Comparison of ENCODE assay signal across 8 cellular contexts in genomic region chr3:136142592-136142991, GRCh38. TPM values are rescaled to one million over a fixed set of nuclear protein-coding genes. Genes with fewer than 3 reads are reported as not detected.
DNase-seq lines count a peak whose midpoint lies in the region; ATAC-seq, FAIRE-seq and TF ChIP-seq lines count a peak whose summit lies in the region.

No MANE protein-coding gene starts in this region.

- intact Hi-C loops in endothelial cell of umbilical vein (cut with micrococcal nuclease), result loop anchor here (1.0 to 5.0 kb wide), 3 partner anchors 53 to 610 kb away; partner anchors contain the start of genes PCCB and STAG1

- dilution Hi-C loops in endothelial cell of umbilical vein (cut with MboI; ENCODE audit: extremely low pct_ligation_motif_present, low sequenced_read_pairs), result no loop called here

- H3K4me1 ChIP-seq in endothelial cell of umbilical vein (ENCODE audit: control insufficient read depth, extremely low read depth, insufficient read depth, low read length) (peaks cover 18% of the 10 kb centered on the region), osteoblast (ENCODE audit: insufficient read depth, low read length) (peaks cover 25% of the 10 kb centered on the region)

- CTCF ChIA-PET in endothelial cell of umbilical vein (lab: Charles Lee), result interaction anchor here (0.8 to 1.2 kb wide), 2 partner anchors 8 to 248 kb away, joined by 3 read pairs; no protein-coding TSS in a partner anchor

- H3K4me3 ChIP-seq in endothelial cell of umbilical vein (replicated peaks in 1 of 3; ENCODE audit: insufficient read depth in 1 of 3, low read depth in 1 of 3, low read length in 3 of 3) (no peak overlapping the region), osteoblast (ENCODE audit: insufficient read depth, low read length) (no peak overlapping the region)

- H3K27me3 ChIP-seq in endothelial cell of umbilical vein (ENCODE audit: control insufficient read depth in 2 of 2, insufficient read depth in 2 of 2, low read length in 2 of 2), result no peaks in the 10 kb centered on the region
- no peaks in the 10 kb centered on the region for H3K27me3 ChIP-seq in osteoblast (ENCODE audit: insufficient read depth, low read length)

- peak overlapping the region; percentile 30 for H3K9ac ChIP-seq in endothelial cell of umbilical vein (replicated peaks; ENCODE audit: extremely low read depth, insufficient read depth, low read length)

- no peaks in the 10 kb centered on the region for H3K9me1 ChIP-seq in endothelial cell of umbilical vein (replicated peaks; ENCODE audit: control insufficient read depth, extremely low read depth, insufficient read depth, low read length)

- peak; percentile 93 for FAIRE-seq in endothelial cell of umbilical vein (lab: Jason Lieb, UNC)

- POLR2A ChIA-PET in endothelial cell of umbilical vein (lab: Charles Lee), result interaction anchor here (1.0 kb wide), 1 partner anchor 53 kb away, joined by 4 read pairs; the partner anchor contains the start of gene MSL2

- H3K79me2 ChIP-seq in endothelial cell of umbilical vein (ENCODE audit: control insufficient read depth, insufficient read depth, low read length) (peaks cover 7% of the 10 kb centered on the region), osteoblast (ENCODE audit: insufficient read depth, low read length) (peaks cover 29% of the 10 kb centered on the region)

- H3K27ac ChIP-seq in endothelial cell of umbilical vein (ENCODE audit: insufficient read depth, low read depth, low read length), result peak overlapping the region; percentile 81
- peak overlapping the region; percentile 89 for H3K27ac ChIP-seq in osteoblast (ENCODE audit: low read depth, low read length)

- H3K36me3 ChIP-seq in endothelial cell of umbilical vein (ENCODE audit: control insufficient read depth in 2 of 2, extremely low read depth in 1 of 2, insufficient read depth in 2 of 2, low read length in 2 of 2) (peaks cover 0 to 2% of the 10 kb centered on the region in 2 experiments), osteoblast (ENCODE audit: insufficient read depth, low read length) (peaks cover 9% of the 10 kb centered on the region)

- DNase-seq in GM04503 (ENCODE audit: low read depth) (peak; percentile 90), NCI-H748 (lab: John Stamatoyannopoulos, UW; ENCODE audit: unreplicated experiment) (peak; percentile 66), endothelial cell of umbilical vein (ENCODE audit: low read depth, low spot score) (peak; percentile 87), osteoblast (ENCODE audit: insufficient read length, low spot score, missing footprints) (peak; percentile 13)
- no peak for DNase-seq in stimulated activated naive CD4-positive, alpha-beta T cell (lab: John Stamatoyannopoulos, UW)

- H3K4me2 ChIP-seq in endothelial cell of umbilical vein (ENCODE audit: insufficient read depth, low read length) (peak overlapping the region; percentile 4), osteoblast (ENCODE audit: insufficient read depth, low read length) (peak overlapping the region; percentile 44)

- no TSS peak for BruUV-seq in endothelial cell of umbilical vein (replicated peaks; lab: Mats Ljungman, UMichigan)

- no peak for TF ChIP-seq POLR2A in endothelial cell of umbilical vein (IDR thresholded peaks at IDR 0.05; ENCODE audit: low read depth, low read length)

- ATAC-seq in HG02759 (IDR thresholded peaks at IDR 0.05; ENCODE audit: unreplicated experiment) (no peak), HG02970 (IDR thresholded peaks at IDR 0.05; ENCODE audit: low FRiP score, unreplicated experiment) (no peak), GM18907 (IDR thresholded peaks at IDR 0.05; ENCODE audit: unreplicated experiment) (no peak)

- H3K9me3 ChIP-seq in endothelial cell of umbilical vein (replicated peaks; ENCODE audit: control insufficient read depth, insufficient read depth, low read length) (no peaks in the 10 kb centered on the region), osteoblast (ENCODE audit: low read depth, low read length) (no peaks in the 10 kb centered on the region)

- H4K20me1 ChIP-seq in endothelial cell of umbilical vein (replicated peaks; ENCODE audit: control insufficient read depth, extremely low read depth, insufficient read depth, low read length) (peaks cover 4% of the 10 kb centered on the region), osteoblast (ENCODE audit: insufficient read depth, low read length) (no peaks in the 10 kb centered on the region)

- H2AFZ ChIP-seq in endothelial cell of umbilical vein (ENCODE audit: low read depth, low read length) (no peak overlapping the region), osteoblast (ENCODE audit: low read length) (no peak overlapping the region)

- TF ChIP-seq CTCF in endothelial cell of umbilical vein (IDR thresholded peaks at IDR 0.05; ENCODE audit: extremely low read depth in 1 of 2, insufficient read depth in 1 of 2, low read depth in 1 of 2, low read length in 2 of 2), result no peak
- no peak for TF ChIP-seq CTCF in osteoblast (IDR thresholded peaks at IDR 0.05; ENCODE audit: extremely low read depth, low read depth, low read length)

TF ChIP-seq in endothelial cell of umbilical vein, 7 proteins besides CTCF, POLR2A, EP300 and RAD21:
- TF ChIP-seq JUN (IDR thresholded peaks at IDR 0.05; ENCODE audit: borderline replicate concordance, insufficient read depth, insufficient read length, low read depth), result peak; percentile 96
- peak; percentile 8 for TF ChIP-seq POLR2AphosphoS5 (IDR thresholded peaks at IDR 0.05; ENCODE audit: insufficient read depth, low read depth, low read length)
- no peak for TF ChIP-seq EZH2 (IDR thresholded peaks at IDR 0.05; ENCODE audit: borderline replicate concordance, low read depth, low read length, severe bottlenecking)
- TF ChIP-seq FOS (IDR thresholded peaks at IDR 0.05; ENCODE audit: borderline replicate concordance, insufficient read depth, low read length), result peak; percentile 89

RNA-seq across cellular contexts. Expression of gene MSL2, which starts 53.5 kb away (rescaled TPM):
- total RNA-seq in endothelial cell of umbilical vein, result 21.9 and 23.7 TPM in 2 replicates
- 4.3 and 6.7 TPM in 2 replicates for polyA plus RNA-seq in endothelial cell of umbilical vein
- 4.5 and 5.7 TPM in 2 replicates for polyA plus RNA-seq in endothelial cell of umbilical vein (2011; cell fraction: cytosol; rRNA removed)
- 5.0 and 8.0 TPM in 2 replicates for polyA plus RNA-seq in endothelial cell of umbilical vein (2011; cell fraction: nucleus; rRNA removed)
- polyA plus RNA-seq in endothelial cell of umbilical vein (2012), result 8.4 and 14.1 TPM in 2 replicates
- 14.3 and 17.7 TPM in 2 replicates for polyA minus RNA-seq in endothelial cell of umbilical vein
- 12.2 TPM for polyA minus RNA-seq in endothelial cell of umbilical vein (2011; cell fraction: cytosol; rRNA and poly(A)+ RNA removed)
- 14.3 and 17.6 TPM in 2 replicates for polyA minus RNA-seq in endothelial cell of umbilical vein (2011; cell fraction: nucleus; rRNA and poly(A)+ RNA removed)
- total RNA-seq in osteoblast, result 18.5 and 19.2 TPM in 2 replicates

Comparison
In these comparisons a context has a peak if more than half of its experiments do, and no peak if none do; other contexts are left out.
1. DNase-seq: peak in GM04503 (single experiment), NCI-H748 (single experiment), endothelial cell of umbilical vein (single experiment) and osteoblast (single experiment); none in stimulated activated naive CD4-positive, alpha-beta T cell (0 of 6).